In genomic region chr15:75648156-75649000, GRCh38 we compare ENCODE assay signal across 8 cellular contexts. TPM values are rescaled to one million over a fixed set of nuclear protein-coding genes. Genes with fewer than 3 reads are reported as not detected.
DNase-seq lines count a peak whose midpoint lies in the region; ATAC-seq and TF ChIP-seq lines count a peak whose summit lies in the region.

No MANE protein-coding gene starts in this region.

- peak overlapping the region; percentile 97 for H3K4me3 Mint-ChIP-seq in neural crest cell

- H3K36me3 Mint-ChIP-seq in neural crest cell (ENCODE audit: low read depth): peaks cover 3% of the 10 kb centered on the region

- peaks cover 56% of the 10 kb centered on the region for H3K4me1 Mint-ChIP-seq in neural crest cell

- H3K27ac Mint-ChIP-seq in neural crest cell (ENCODE audit: unreplicated experiment): peak overlapping the region; percentile 98

- TF ChIP-seq CTCF in VCaP (conservative IDR thresholded peaks at IDR 0.05) (peak; percentile 9), fibroblast of the aortic adventitia (IDR thresholded peaks at IDR 0.05; ENCODE audit: insufficient read depth, low read length) (no peak), neural crest cell (conservative IDR thresholded peaks at IDR 0.05) (no peak)

- no peak for ATAC-seq in HG03108 (IDR thresholded peaks at IDR 0.05; ENCODE audit: unreplicated experiment)

- peak overlapping the region; percentile 86 for H3K4me3 ChIP-seq in fibroblast of the aortic adventitia (ENCODE audit: low read depth, low read length)

- H3K27ac ChIP-seq in VCaP: peak overlapping the region; percentile 82

- no peaks in the 10 kb centered on the region for H3K9me3 Mint-ChIP-seq in neural crest cell

- peak; percentile 60 for DNase-seq in DMS53 (lab: John Stamatoyannopoulos, UW)
- no peak for DNase-seq in DMS53 treated with DMSO at 0.1 percent for 48 hours (lab: John Stamatoyannopoulos, UW; ENCODE audit: unreplicated experiment)
- DNase-seq in fibroblast of the aortic adventitia (ENCODE audit: low read depth): peak; percentile 61
- DNase-seq in neural crest cell (ENCODE audit: low read depth, low spot score): no peak
- DNase-seq in stimulated activated CD4-positive, alpha-beta T cell treated with anti-CD3 and anti-CD28 coated beads, Interleukin-4, amount 100 ng/mL, for 24 hours: no peak
- DNase-seq in stimulated activated CD4-positive, alpha-beta T cell treated with anti-CD3 and anti-CD28 coated beads, Interleukin-4, amount 100 ng/mL, for 4 hours: no peak

- H3K27me3 Mint-ChIP-seq in neural crest cell (ENCODE audit: low read depth): no peaks in the 10 kb centered on the region

RNA-seq across cellular contexts. Expression of gene SNX33, which starts 0.7 kb away (rescaled TPM):
- 27.8 and 35.2 TPM in 2 replicates for total RNA-seq in fibroblast of the aortic adventitia (ENCODE audit: low replicate concordance)
- 22.2 and 23.4 TPM in 2 replicates for total RNA-seq in neural crest cell

RNA-seq across cellular contexts. Expression of gene IMP3, which starts 8.4 kb away (rescaled TPM):
- total RNA-seq in fibroblast of the aortic adventitia (ENCODE audit: low replicate concordance) (81.7 and 82.1 TPM in 2 replicates), neural crest cell (79.4 and 84.3 TPM in 2 replicates)

RNA-seq across cellular contexts. Expression of gene SNUPN, which starts 22.9 kb away (rescaled TPM):
- total RNA-seq in fibroblast of the aortic adventitia (ENCODE audit: low replicate concordance): 41.5 and 43.3 TPM in 2 replicates
- 20.9 and 21.3 TPM in 2 replicates for total RNA-seq in neural crest cell

Comparison
In these comparisons a context has a peak if more than half of its experiments do, and no peak if none do; other contexts are left out.
1. DNase-seq: peak in DMS53 (single experiment) and fibroblast of the aortic adventitia (single experiment); none in DMS53 treated with DMSO at 0.1 percent for 48 hours (single experiment), neural crest cell (single experiment), stimulated activated CD4-positive, alpha-beta T cell treated with anti-CD3 and anti-CD28 coated beads, Interleukin-4, amount 100 ng/mL, for 24 hours (single experiment) and stimulated activated CD4-positive, alpha-beta T cell treated with anti-CD3 and anti-CD28 coated beads, Interleukin-4, amount 100 ng/mL, for 4 hours (0 of 2).